In genomic region chr10:109386921-109387320, GRCh38 we compare ENCODE assay signal across 18 cellular contexts.
"Had no signal": no experiment of that assay in that cellular context is flagged by ENCODE, and none has a peak within 500 bp of the region (broad histone marks: within the 10 kb centered on the region; RNA-seq: fewer than 3 reads in every experiment).

No MANE protein-coding gene starts in this region.

- H3K4me3 Mint-ChIP-seq: effector memory CD8-positive, alpha-beta T cell; immature natural killer cell; memory B cell; naive thymus-derived CD8-positive, alpha-beta T cell; stimulated activated memory B cell treated with anti-CD40 and anti-IgM and Interleukin-4, amounts not matched to agents 10 μg/mL and 1 μg/mL and 100 μg/mL, for 72 hours; type B pancreatic cell had no signal

- ATAC-seq: effector memory CD8-positive, alpha-beta T cell; left lobe of liver; naive thymus-derived CD8-positive, alpha-beta T cell; psoas muscle; right cardiac atrium; stimulated activated memory B cell treated with anti-CD40 and anti-IgM and Interleukin-4, amounts not matched to agents 10 μg/mL and 1 μg/mL and 100 μg/mL, for 72 hours; stimulated activated naive CD8-positive, alpha-beta T cell treated with anti-CD3 and anti-CD28 coated beads, Interleukin-15, Interleukin-2, amounts not matched to agents 100 U/mL and 50 U/mL, for 24 hours had no signal

- H3K9me3 Mint-ChIP-seq: memory B cell, type B pancreatic cell had no signal

- H3K27me3 Mint-ChIP-seq: effector memory CD8-positive, alpha-beta T cell; memory B cell; stimulated activated memory B cell treated with anti-CD40 and anti-IgM and Interleukin-4, amounts not matched to agents 10 μg/mL and 1 μg/mL and 100 μg/mL, for 72 hours had no signal

- H3K36me3 Mint-ChIP-seq: immature natural killer cell; memory B cell; naive thymus-derived CD8-positive, alpha-beta T cell; stimulated activated memory B cell treated with anti-CD40 and anti-IgM and Interleukin-4, amounts not matched to agents 10 μg/mL and 1 μg/mL and 100 μg/mL, for 72 hours; type B pancreatic cell had no signal

- H3K27ac Mint-ChIP-seq: effector memory CD8-positive, alpha-beta T cell; immature natural killer cell; memory B cell; naive thymus-derived CD8-positive, alpha-beta T cell; stimulated activated memory B cell treated with anti-CD40 and anti-IgM and Interleukin-4, amounts not matched to agents 10 μg/mL and 1 μg/mL and 100 μg/mL, for 72 hours; type B pancreatic cell had no signal

- H3K4me1 Mint-ChIP-seq: immature natural killer cell; memory B cell; naive thymus-derived CD8-positive, alpha-beta T cell; stimulated activated memory B cell treated with anti-CD40 and anti-IgM and Interleukin-4, amounts not matched to agents 10 μg/mL and 1 μg/mL and 100 μg/mL, for 72 hours had no signal

- DNase-seq: cortex of kidney; effector memory CD8-positive, alpha-beta T cell; hypothalamus; immature natural killer cell; midbrain; naive thymus-derived CD8-positive, alpha-beta T cell; psoas muscle; right cardiac atrium; sigmoid colon; stimulated activated CD4-positive, alpha-beta T cell treated with anti-CD3 and anti-CD28 coated beads, Interleukin-4, amount 100 ng/mL, for 4 hours; stimulated activated naive CD8-positive, alpha-beta T cell treated with anti-CD3 and anti-CD28 coated beads, Interleukin-15, Interleukin-2, amounts not matched to agents 100 U/mL and 50 U/mL, for 24 hours; substantia nigra; testis; tibial artery had no signal
